In the genomic region with DNA sequence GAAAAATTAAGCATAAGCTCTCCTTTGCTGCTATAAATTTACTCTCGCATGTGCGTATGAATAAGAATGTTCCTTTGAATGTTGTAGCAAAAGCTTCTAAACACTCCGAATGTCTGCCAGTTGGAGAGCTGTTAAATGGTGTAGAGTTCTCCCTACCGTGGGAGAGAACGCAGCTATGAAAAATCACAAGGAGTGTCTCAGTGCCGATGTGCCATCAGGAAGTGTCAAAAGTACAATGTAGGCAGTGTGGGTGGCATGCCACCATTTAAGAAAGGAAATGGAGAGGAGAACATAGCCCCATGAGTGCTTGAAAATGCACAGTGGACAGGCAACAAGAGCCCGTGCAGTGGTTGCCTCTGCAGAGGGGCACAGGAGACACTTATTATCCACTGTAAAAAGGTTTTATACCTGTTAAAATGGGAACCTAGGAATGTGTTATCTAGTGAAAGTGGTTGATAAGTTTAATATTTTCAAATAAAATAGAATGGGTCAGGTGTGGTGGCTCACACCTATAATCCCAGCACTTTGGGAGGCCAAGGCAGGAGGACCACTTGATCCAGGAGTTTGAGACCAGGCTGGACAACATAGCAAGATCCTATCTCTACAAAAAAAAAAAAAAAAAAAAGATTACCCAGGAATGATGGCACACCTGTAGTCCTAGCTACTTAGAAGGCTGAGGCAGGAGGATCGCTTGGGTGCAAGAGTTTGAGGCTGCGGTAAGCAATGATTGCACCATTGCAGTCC, we compare ENCODE assay signal across 18 cellular contexts.
"Had no signal": no experiment of that assay in that cellular context is flagged by ENCODE, and none has a peak within 500 bp of the region (broad histone marks: within the 10 kb centered on the region; RNA-seq: fewer than 3 reads in every experiment).

No MANE protein-coding gene starts in this region.

- H3K9me3 Mint-ChIP-seq: effector memory CD8-positive, alpha-beta T cell; neural crest cell had no signal

- H3K36me3 ChIP-seq: gastroesophageal sphincter, pancreas, thoracic aorta had no signal

- H3K27me3 ChIP-seq: gastroesophageal sphincter, hepatocyte, pancreas had no signal

- H2AFZ ChIP-seq: hepatocyte had no signal

- H3K9me3 ChIP-seq: pancreas, psoas muscle, thoracic aorta had no signal

- H3K4me1 ChIP-seq: pancreas, psoas muscle had no signal

- ATAC-seq: activated CD4-positive, alpha-beta T cell treated with anti-CD3 and anti-CD28 coated beads for 36 hours; activated CD8-positive, alpha-beta memory T cell treated with anti-CD3 and anti-CD28 coated beads, Interleukin-2, amount 10 ng/mL, durations not matched to agents 7 days and 5 days; effector memory CD8-positive, alpha-beta T cell; gastroesophageal sphincter; left cardiac atrium had no signal

- H3K27me3 Mint-ChIP-seq: activated CD4-positive, alpha-beta T cell treated with anti-CD3 and anti-CD28 coated beads for 36 hours; activated CD8-positive, alpha-beta memory T cell treated with anti-CD3 and anti-CD28 coated beads, Interleukin-2, amount 10 ng/mL, durations not matched to agents 7 days and 5 days; activated naive CD4-positive, alpha-beta T cell treated with anti-CD3 and anti-CD28 coated beads, Interleukin-2, amount 10 ng/mL, durations not matched to agents 7 days and 5 days; effector memory CD8-positive, alpha-beta T cell had no signal

- H3K4me2 ChIP-seq: hepatocyte, smooth muscle cell had no signal

- H3K4me3 Mint-ChIP-seq: activated CD8-positive, alpha-beta memory T cell treated with anti-CD3 and anti-CD28 coated beads, Interleukin-2, amount 10 ng/mL, durations not matched to agents 7 days and 5 days; activated naive CD4-positive, alpha-beta T cell treated with anti-CD3 and anti-CD28 coated beads, Interleukin-2, amount 10 ng/mL, durations not matched to agents 7 days and 5 days; neural crest cell had no signal

- H3K4me3 ChIP-seq: gastroesophageal sphincter, hepatocyte, pancreas, psoas muscle, smooth muscle cell, thoracic aorta had no signal

- DNase-seq: activated CD4-positive, CD25-positive, alpha-beta regulatory T cell; activated CD8-positive, alpha-beta memory T cell treated with anti-CD3 and anti-CD28 coated beads, Interleukin-2, amount 10 ng/mL, durations not matched to agents 7 days and 5 days; activated gamma-delta T cell; activated naive CD4-positive, alpha-beta T cell treated with anti-CD3 and anti-CD28 coated beads, Interleukin-2, amount 10 ng/mL, durations not matched to agents 7 days and 5 days; cortex of kidney; effector memory CD8-positive, alpha-beta T cell; islet precursor cell; left cardiac atrium; psoas muscle; stimulated activated CD4-positive, alpha-beta T cell treated with anti-CD3 and anti-CD28 coated beads, Interleukin-2, amount 100 ng/mL, for 24 hours; stimulated activated naive CD4-positive, alpha-beta T cell had no signal

- H3K27ac ChIP-seq: hepatocyte, pancreas, psoas muscle had no signal

- H3K27ac Mint-ChIP-seq: activated naive CD4-positive, alpha-beta T cell treated with anti-CD3 and anti-CD28 coated beads, Interleukin-2, amount 10 ng/mL, durations not matched to agents 7 days and 5 days had no signal
